Comparison of ENCODE assay signal across 8 cellular contexts in genomic region chr6:41941280-41942044, GRCh38. TPM values are rescaled to one million over a fixed set of nuclear protein-coding genes. Genes with fewer than 3 reads are reported as not detected.
DNase-seq lines count a peak whose midpoint lies in the region; ATAC-seq and TF ChIP-seq lines count a peak whose summit lies in the region.

CCND3 (minus strand) TSS chr6:41941808; CDS start chr6:41941649, 159 bp downstream.

- peak within 1 kb of the TSS; percentile 62; the same call in 1 of the 2 replicates for H3K27ac ChIP-seq in GM23338 (ENCODE audit: low read depth)

- H3K9me3 ChIP-seq in neuron (ENCODE audit: low read length), result no peaks in the 10 kb centered on the region

- H3K4me3 Mint-ChIP-seq in GM23338, result peak within 1 kb of the TSS; percentile 91

- H3K4me1 ChIP-seq in GM23338 (ENCODE audit: insufficient read depth) (peaks cover 25% of the 10 kb centered on the region), neuron (ENCODE audit: insufficient read depth, low read length) (peaks cover 25% of the 10 kb centered on the region)

- peaks cover 33% of the 10 kb centered on the region for H3K4me1 Mint-ChIP-seq in GM23338

- H3K79me2 ChIP-seq in GM23338 (replicated peaks; ENCODE audit: insufficient read depth), result 0 out of 2 replicates have a peak, but pooled peaks cover 6% of the 10 kb centered on the region

- H3K9me2 ChIP-seq in GM23338 (ENCODE audit: insufficient read depth), result no peaks in the 10 kb centered on the region

- no peaks in the 10 kb centered on the region for H4K20me1 ChIP-seq in GM23338 (replicated peaks; ENCODE audit: insufficient read depth)

- no peak for TF ChIP-seq CTCF in GM23338 (conservative IDR thresholded peaks at IDR 0.05; ENCODE audit: low read depth in 2 of 2)
- TF ChIP-seq CTCF in fibroblast of villous mesenchyme (IDR thresholded peaks at IDR 0.05; ENCODE audit: insufficient read depth, low read depth, low read length), result no peak

- H3K9me3 Mint-ChIP-seq in GM23338, result no peaks in the 10 kb centered on the region

- H3K36me3 Mint-ChIP-seq in GM23338 (ENCODE audit: low read depth), result peaks cover 10% of the 10 kb centered on the region

- peak within 1 kb of the TSS; percentile 99 for H3K4me2 ChIP-seq in GM23338

- peak; percentile 53 for ATAC-seq in GM23338

- no peaks in the 10 kb centered on the region for H3K27me3 ChIP-seq in GM23338 (ENCODE audit: insufficient read depth)
- no peaks in the 10 kb centered on the region for H3K27me3 ChIP-seq in neuron (ENCODE audit: insufficient read depth, low read length)

- peak within 1 kb of the TSS; percentile 98 for H3K4me3 ChIP-seq in GM23338
- H3K4me3 ChIP-seq in fibroblast of villous mesenchyme (ENCODE audit: low read depth, low read length), result peak within 1 kb of the TSS; percentile 72
- H3K4me3 ChIP-seq in neuron (ENCODE audit: low read length), result peak within 1 kb of the TSS; percentile 93

- H3K36me3 ChIP-seq in GM23338 (ENCODE audit: insufficient read depth), result no peaks in the 10 kb centered on the region; the same call in 1 of the 2 replicates
- H3K36me3 ChIP-seq in neuron (ENCODE audit: insufficient read depth, low read length), result peaks cover 4% of the 10 kb centered on the region

- H2AFZ ChIP-seq in GM23338 (peak within 1 kb of the TSS; percentile 86), neuron (ENCODE audit: low read depth, low read length) (peak within 1 kb of the TSS; percentile 53)

- DNase-seq in EL, result peak; percentile 95
- DNase-seq in GM23338 (ENCODE audit: low spot score), result peak; percentile 85
- peak; percentile 91 for DNase-seq in LHCN-M2 (ENCODE audit: low read depth)
- peak; percentile 75 for DNase-seq in activated effector memory CD4-positive, alpha-beta T cell treated with Interleukin-2 at 50 U/mL for 16 hours
- DNase-seq in fibroblast of villous mesenchyme (ENCODE audit: low read depth), result peak; percentile 93
- peak; percentile 87 for DNase-seq in stromal cell of bone marrow (ENCODE audit: low read depth)

- TF ChIP-seq POLR2A in Raji (IDR thresholded peaks at IDR 0.05; ENCODE audit: insufficient read depth, low read depth, low read length), result peak; percentile 66

- H3K27me3 Mint-ChIP-seq in GM23338 (ENCODE audit: insufficient read depth, low read depth, poor library complexity), result peaks cover 19% of the 10 kb centered on the region

- no peak within 1 kb of the TSS; the same call in 1 of the 2 replicates for H3K27ac Mint-ChIP-seq in GM23338

- peaks cover 29% of the 10 kb centered on the region for H3F3A ChIP-seq in GM23338 (replicated peaks; ENCODE audit: low read depth)

TF ChIP-seq in GM23338, 12 proteins besides CTCF, POLR2A, EP300 and RAD21:
- no peak for TF ChIP-seq ZNF331 (CRISPR knock-in tag; IDR thresholded peaks at IDR 0.05; ENCODE audit: low read depth)
- no peak for TF ChIP-seq ZNF114 (CRISPR knock-in tag; IDR thresholded peaks at IDR 0.05)
- no peak for TF ChIP-seq JUNB (IDR thresholded peaks at IDR 0.05; ENCODE audit: unreplicated experiment)
- no peak for TF ChIP-seq CREB1 (CRISPR knock-in tag; IDR thresholded peaks at IDR 0.05; ENCODE audit: low read depth)
- TF ChIP-seq EZH2 (IDR thresholded peaks at IDR 0.05; ENCODE audit: low read depth, unreplicated experiment), result no peak
- peak; percentile 43; the same call in 1 of the 2 replicates for TF ChIP-seq POLR2AphosphoS5 (IDR thresholded peaks at IDR 0.05; ENCODE audit: low read depth)
- no peak for TF ChIP-seq EZH2phosphoT487 (IDR thresholded peaks at IDR 0.05; ENCODE audit: unreplicated experiment)
- no peak for TF ChIP-seq STAT1 (IDR thresholded peaks at IDR 0.05; ENCODE audit: unreplicated experiment)
- no peak for TF ChIP-seq NANOG (IDR thresholded peaks at IDR 0.05; ENCODE audit: borderline replicate concordance)

RNA-seq across cellular contexts. Expression of gene CCND3, which starts in this region (rescaled TPM):
- total RNA-seq in GM23338 (2014; rRNA removed; shearing (Covaris generic)), result 24.5 and 30.9 TPM in 2 replicates
- polyA plus RNA-seq in GM23338 (2016; fragmentation: Nextera tagmentation; extraction: Ambion mirVana), result 19.1 and 19.7 TPM in 2 replicates
- total RNA-seq in LHCN-M2 (2014; rRNA removed) (176 and 251 TPM in 2 replicates), fibroblast of villous mesenchyme (25.8 and 42.3 TPM in 2 replicates)
- polyA plus RNA-seq in LHCN-M2 (2012), result 121 TPM

Comparison
In these comparisons a context has a peak if more than half of its experiments do, and no peak if none do; other contexts are left out.
1. Peak in every context shown above with its lines: DNase-seq, ATAC-seq, H3K4me3 ChIP-seq and H3K27ac ChIP-seq.